In genomic region chr6:7201732-7202541, GRCh38 we compare ENCODE assay signal across 1 cellular context.
A peak's percentile ranks its signal among the peaks of the same experiment; 100 is the strongest.
TF ChIP-seq lines count a peak whose summit lies in the region.

No MANE protein-coding gene starts in this region.

TF ChIP-seq in K562, 482 proteins besides CTCF, POLR2A, EP300 and RAD21 (continued from another document and continues in another):
- peak; percentile 85 for TF ChIP-seq MGA (IDR thresholded peaks at IDR 0.05)
- TF ChIP-seq, protein P1, sequence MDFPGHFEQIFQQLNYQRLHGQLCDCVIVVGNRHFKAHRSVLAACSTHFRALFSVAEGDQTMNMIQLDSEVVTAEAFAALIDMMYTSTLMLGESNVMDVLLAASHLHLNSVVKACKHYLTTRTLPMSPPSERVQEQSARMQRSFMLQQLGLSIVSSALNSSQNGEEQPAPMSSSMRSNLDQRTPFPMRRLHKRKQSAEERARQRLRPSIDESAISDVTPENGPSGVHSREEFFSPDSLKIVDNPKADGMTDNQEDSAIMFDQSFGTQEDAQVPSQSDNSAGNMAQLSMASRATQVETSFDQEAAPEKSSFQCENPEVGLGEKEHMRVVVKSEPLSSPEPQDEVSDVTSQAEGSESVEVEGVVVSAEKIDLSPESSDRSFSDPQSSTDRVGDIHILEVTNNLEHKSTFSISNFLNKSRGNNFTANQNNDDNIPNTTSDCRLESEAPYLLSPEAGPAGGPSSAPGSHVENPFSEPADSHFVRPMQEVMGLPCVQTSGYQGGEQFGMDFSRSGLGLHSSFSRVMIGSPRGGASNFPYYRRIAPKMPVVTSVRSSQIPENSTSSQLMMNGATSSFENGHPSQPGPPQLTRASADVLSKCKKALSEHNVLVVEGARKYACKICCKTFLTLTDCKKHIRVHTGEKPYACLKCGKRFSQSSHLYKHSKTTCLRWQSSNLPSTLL (IDR thresholded peaks at IDR 0.05), result no peak
- TF ChIP-seq CBX8 (IDR thresholded peaks at IDR 0.05; ENCODE audit: borderline replicate concordance, extremely low read depth, low read depth, low read length, poor library complexity, severe bottlenecking), result no peak
- peak; percentile 89; the same call in 1 of the 2 replicates for TF ChIP-seq MTA1 (IDR thresholded peaks at IDR 0.05; ENCODE audit: borderline replicate concordance)
- no peak for TF ChIP-seq GTF2A2 (tag; IDR thresholded peaks at IDR 0.05)
- peak; percentile 81 for TF ChIP-seq TAF1 (IDR thresholded peaks at IDR 0.05; ENCODE audit: control insufficient read depth, extremely low read depth, insufficient read depth, low read length, severe bottlenecking)
- TF ChIP-seq ZNF124 (CRISPR knock-in tag; IDR thresholded peaks at IDR 0.05), result no peak
- 0 out of 2 replicates have a peak, but pooled peaks have one; percentile 32 for TF ChIP-seq ZNF133 (CRISPR knock-in tag; IDR thresholded peaks at IDR 0.05)
- peak; percentile 79; the same call in 1 of the 2 replicates for TF ChIP-seq ZNF76 (CRISPR knock-in tag; IDR thresholded peaks at IDR 0.05; ENCODE audit: borderline replicate concordance)
- no peak for TF ChIP-seq TCFL5 (CRISPR knock-in tag; conservative IDR thresholded peaks at IDR 0.05)
- TF ChIP-seq BCLAF1 (IDR thresholded peaks at IDR 0.05; ENCODE audit: borderline replicate concordance in 1 of 2, control insufficient read depth in 1 of 2, low read depth in 2 of 2, low read length in 1 of 2), result no peak
- peak; percentile 78 for TF ChIP-seq ETV1 (tag; conservative IDR thresholded peaks at IDR 0.05; ENCODE audit: low read depth)
- TF ChIP-seq, protein P2, sequence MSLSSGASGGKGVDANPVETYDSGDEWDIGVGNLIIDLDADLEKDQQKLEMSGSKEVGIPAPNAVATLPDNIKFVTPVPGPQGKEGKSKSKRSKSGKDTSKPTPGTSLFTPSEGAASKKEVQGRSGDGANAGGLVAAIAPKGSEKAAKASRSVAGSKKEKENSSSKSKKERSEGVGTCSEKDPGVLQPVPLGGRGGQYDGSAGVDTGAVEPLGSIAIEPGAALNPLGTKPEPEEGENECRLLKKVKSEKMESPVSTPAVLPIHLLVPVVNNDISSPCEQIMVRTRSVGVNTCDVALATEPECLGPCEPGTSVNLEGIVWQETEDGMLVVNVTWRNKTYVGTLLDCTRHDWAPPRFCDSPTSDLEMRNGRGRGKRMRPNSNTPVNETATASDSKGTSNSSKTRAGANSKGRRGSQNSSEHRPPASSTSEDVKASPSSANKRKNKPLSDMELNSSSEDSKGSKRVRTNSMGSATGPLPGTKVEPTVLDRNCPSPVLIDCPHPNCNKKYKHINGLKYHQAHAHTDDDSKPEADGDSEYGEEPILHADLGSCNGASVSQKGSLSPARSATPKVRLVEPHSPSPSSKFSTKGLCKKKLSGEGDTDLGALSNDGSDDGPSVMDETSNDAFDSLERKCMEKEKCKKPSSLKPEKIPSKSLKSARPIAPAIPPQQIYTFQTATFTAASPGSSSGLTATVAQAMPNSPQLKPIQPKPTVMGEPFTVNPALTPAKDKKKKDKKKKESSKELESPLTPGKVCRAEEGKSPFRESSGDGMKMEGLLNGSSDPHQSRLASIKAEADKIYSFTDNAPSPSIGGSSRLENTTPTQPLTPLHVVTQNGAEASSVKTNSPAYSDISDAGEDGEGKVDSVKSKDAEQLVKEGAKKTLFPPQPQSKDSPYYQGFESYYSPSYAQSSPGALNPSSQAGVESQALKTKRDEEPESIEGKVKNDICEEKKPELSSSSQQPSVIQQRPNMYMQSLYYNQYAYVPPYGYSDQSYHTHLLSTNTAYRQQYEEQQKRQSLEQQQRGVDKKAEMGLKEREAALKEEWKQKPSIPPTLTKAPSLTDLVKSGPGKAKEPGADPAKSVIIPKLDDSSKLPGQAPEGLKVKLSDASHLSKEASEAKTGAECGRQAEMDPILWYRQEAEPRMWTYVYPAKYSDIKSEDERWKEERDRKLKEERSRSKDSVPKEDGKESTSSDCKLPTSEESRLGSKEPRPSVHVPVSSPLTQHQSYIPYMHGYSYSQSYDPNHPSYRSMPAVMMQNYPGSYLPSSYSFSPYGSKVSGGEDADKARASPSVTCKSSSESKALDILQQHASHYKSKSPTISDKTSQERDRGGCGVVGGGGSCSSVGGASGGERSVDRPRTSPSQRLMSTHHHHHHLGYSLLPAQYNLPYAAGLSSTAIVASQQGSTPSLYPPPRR (CRISPR knock-in tag; IDR thresholded peaks at IDR 0.05; ENCODE audit: borderline replicate concordance), result no peak
- TF ChIP-seq ZNF639 (CRISPR knock-in tag; conservative IDR thresholded peaks at IDR 0.05 in 1 of 2, IDR thresholded peaks at IDR 0.05 in 1 of 2), result peak in 1 of 2 experiments; percentile 78; a peak in 2 of 4 replicates
- TF ChIP-seq ZBTB43 (CRISPR knock-in tag; IDR thresholded peaks at IDR 0.05), result peak; percentile 42; the same call in 1 of the 2 replicates
- peak in 1 of 2 experiments; percentile 72; a peak in 1 of 4 replicates for TF ChIP-seq ETV6 (IDR thresholded peaks at IDR 0.05; ENCODE audit: borderline replicate concordance in 1 of 2, low read depth in 2 of 2, low read length in 1 of 2)
- no peak for TF ChIP-seq ETV6 (CRISPR knock-in tag; IDR thresholded peaks at IDR 0.05; ENCODE audit: borderline replicate concordance)
- TF ChIP-seq BRF2 (IDR thresholded peaks at IDR 0.05; ENCODE audit: borderline replicate concordance, insufficient read depth, insufficient read length), result no peak
- TF ChIP-seq HMG20A (CRISPR knock-in tag; conservative IDR thresholded peaks at IDR 0.05), result no peak
- no peak for TF ChIP-seq SREBF2 (CRISPR knock-in tag; IDR thresholded peaks at IDR 0.05)
- 0 out of 2 replicates have a peak, but pooled peaks have one; percentile 5 for TF ChIP-seq MECOM (CRISPR knock-in tag; IDR thresholded peaks at IDR 0.05)
- peak; percentile 65; the same call in 1 of the 2 replicates for TF ChIP-seq NR4A1 (CRISPR knock-in tag; IDR thresholded peaks at IDR 0.05)
- TF ChIP-seq NR4A1 (tag; IDR thresholded peaks at IDR 0.05), result peak; percentile 57; the same call in 1 of the 2 replicates
- TF ChIP-seq ZNF384 (IDR thresholded peaks at IDR 0.05; ENCODE audit: low read depth, low read length), result no peak
- TF ChIP-seq CREM (IDR thresholded peaks at IDR 0.05; ENCODE audit: low read depth), result peak; percentile 79
- no peak for TF ChIP-seq ZNF507 (tag; conservative IDR thresholded peaks at IDR 0.05)
- no peak; the same call in none of the 2 replicates for TF ChIP-seq TRIM28 (IDR thresholded peaks at IDR 0.05)
- 0 out of 2 replicates have a peak, but pooled peaks have one; percentile 11 for TF ChIP-seq NFXL1 (CRISPR knock-in tag; IDR thresholded peaks at IDR 0.05)
- TF ChIP-seq HNRNPH1 (optimal IDR thresholded peaks at IDR 0.05; ENCODE audit: low read depth, low read length), result no peak
